ENCODE assay signal across 8 cellular contexts in the genomic region with DNA sequence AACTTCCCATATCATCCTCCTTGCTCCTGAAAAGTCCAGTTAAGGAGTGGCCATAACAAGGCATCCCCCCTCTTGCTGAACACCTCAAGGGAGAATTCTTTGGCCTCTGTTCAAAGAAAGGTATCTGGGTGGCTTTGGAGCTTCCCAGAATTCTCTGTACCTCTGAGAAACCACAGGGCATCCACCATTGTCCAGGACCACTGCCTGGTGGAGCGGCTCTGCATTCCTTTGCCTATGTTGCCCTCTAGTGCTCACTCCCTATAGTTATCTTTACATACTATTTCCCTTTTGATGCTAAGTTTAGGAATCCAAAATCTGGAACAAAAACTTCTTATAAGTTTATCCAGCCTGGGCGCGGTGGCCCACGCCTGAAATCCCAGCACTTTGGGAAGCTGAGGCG. TPM values are rescaled to one million over a fixed set of nuclear protein-coding genes. Genes with fewer than 3 reads are reported as not detected.
DNase-seq lines count a peak whose midpoint lies in the region; ATAC-seq, FAIRE-seq and TF ChIP-seq lines count a peak whose summit lies in the region.

No MANE protein-coding gene starts in this region.

- no peaks in the 10 kb centered on the region for H3F3A ChIP-seq in SK-N-SH (replicated peaks; ENCODE audit: insufficient read depth)

- CTCF ChIA-PET in SK-N-SH (lab: Yijun Ruan, JAX) = interaction anchor here (0.5 to 6.8 kb wide), 55 partner anchors 8 to 1727 kb away, joined by 3 to 75 read pairs (median 4); no protein-coding TSS in a partner anchor

- no peak for DNase-seq in GM12864 (ENCODE audit: low read depth)
- DNase-seq in MV-4-11 (lab: John Stamatoyannopoulos, UW) = peak; percentile 38
- peak; percentile 70 for DNase-seq in SK-N-SH
- DNase-seq in foreskin fibroblast = peak; percentile 24 to 72
- no peak for DNase-seq in psoas muscle
- no peak for DNase-seq in activated CD4-positive, CD25-positive, alpha-beta regulatory T cell (lab: John Stamatoyannopoulos, UW)

- H3K27me3 ChIP-seq in SK-N-SH (ENCODE audit: insufficient read depth) (no peaks in the 10 kb centered on the region), psoas muscle (ENCODE audit: insufficient read depth in 3 of 3, low read length in 2 of 3) (no peaks in the 10 kb centered on the region)

- no peak for TF ChIP-seq EP300 in SK-N-SH (IDR thresholded peaks at IDR 0.05; ENCODE audit: borderline replicate concordance in 1 of 2, low read depth in 1 of 2, low read length in 1 of 2)

- no peaks in the 10 kb centered on the region for H3K79me2 ChIP-seq in SK-N-SH (ENCODE audit: insufficient read depth)

- intact Hi-C loops in psoas muscle (cut with DNase I) = loop anchor here in 1 of 2 donors (10.0 kb wide), 1 partner anchor 828 kb away; no protein-coding TSS in a partner anchor

- H2AFZ ChIP-seq in SK-N-SH (ENCODE audit: low read depth) = no peak overlapping the region

- TF ChIP-seq RAD21 in SK-N-SH (IDR thresholded peaks at IDR 0.05; ENCODE audit: low read length) = peak; percentile 95

- FAIRE-seq in A204.1 (lab: Jason Lieb, UNC) = peak; percentile 49

- H3K27ac ChIP-seq in SK-N-SH (ENCODE audit: low read depth in 2 of 2, low read length in 1 of 2) = no peak overlapping the region
- H3K27ac ChIP-seq in psoas muscle = no peak overlapping the region

- peak in 1 of 4 donors; percentile 37 for ATAC-seq in psoas muscle
- ATAC-seq in HG03520 (IDR thresholded peaks at IDR 0.05; ENCODE audit: unreplicated experiment) = no peak

- H4K20me1 ChIP-seq in SK-N-SH (ENCODE audit: insufficient read depth) = no peaks in the 10 kb centered on the region

- no peaks in the 10 kb centered on the region for H3K9me2 ChIP-seq in SK-N-SH

- 9% methylated on average over 5 of the region's 5 CpGs for WGBS in SK-N-SH (ENCODE audit: low lambda C conversion rate)
- WGBS in psoas muscle, 3 donors = 8% methylated on average over 5 of the region's 5 CpGs

- no peak overlapping the region for H3K4me3 ChIP-seq in GM12864 (ENCODE audit: low read depth, low read length)
- H3K4me3 ChIP-seq in SK-N-SH (ENCODE audit: low read depth in 2 of 2, low read length in 1 of 2) = no peak overlapping the region
- H3K4me3 ChIP-seq in foreskin fibroblast (ENCODE audit: low read depth in 1 of 2, low read length in 2 of 2) = no peak overlapping the region
- H3K4me3 ChIP-seq in psoas muscle = no peak overlapping the region

- POLR2A ChIA-PET in SK-N-SH (lab: Yijun Ruan, JAX) = no interaction called here

- no peaks in the 10 kb centered on the region for H3K9me3 ChIP-seq in SK-N-SH
- H3K9me3 ChIP-seq in psoas muscle = no peaks in the 10 kb centered on the region

- H3K36me3 ChIP-seq in SK-N-SH (replicated peaks in 1 of 2; ENCODE audit: control insufficient read depth in 1 of 2, insufficient read depth in 2 of 2, low read length in 1 of 2) = no peaks in the 10 kb centered on the region
- no peaks in the 10 kb centered on the region for H3K36me3 ChIP-seq in psoas muscle (ENCODE audit: insufficient read depth in 1 of 2, low read depth in 1 of 2)

- no peak overlapping the region for H3K4me2 ChIP-seq in SK-N-SH

- no peak overlapping the region for H3K9ac ChIP-seq in SK-N-SH

- H3K4me1 ChIP-seq in SK-N-SH (ENCODE audit: control insufficient read depth in 1 of 2, insufficient read depth in 2 of 2, low read depth in 1 of 2, low read length in 1 of 2) (no peaks in the 10 kb centered on the region), psoas muscle (no peaks in the 10 kb centered on the region)

- peak; percentile 52 for TF ChIP-seq CTCF in GM12864 (IDR thresholded peaks at IDR 0.05; ENCODE audit: low read depth, low read length, missing control alignments)
- TF ChIP-seq CTCF in SK-N-SH (IDR thresholded peaks at IDR 0.05) = peak; percentile 74
- TF ChIP-seq CTCF in foreskin fibroblast (IDR thresholded peaks at IDR 0.05; ENCODE audit: low read depth, low read length) = peak; percentile 54
- peak; percentile 40 for TF ChIP-seq CTCF in psoas muscle (IDR thresholded peaks at IDR 0.05)

TF ChIP-seq in SK-N-SH, 30 proteins besides CTCF, POLR2A, EP300 and RAD21:
- no peak for TF ChIP-seq NRF1 (IDR thresholded peaks at IDR 0.05; ENCODE audit: low read depth, low read length)
- TF ChIP-seq, protein P1, sequence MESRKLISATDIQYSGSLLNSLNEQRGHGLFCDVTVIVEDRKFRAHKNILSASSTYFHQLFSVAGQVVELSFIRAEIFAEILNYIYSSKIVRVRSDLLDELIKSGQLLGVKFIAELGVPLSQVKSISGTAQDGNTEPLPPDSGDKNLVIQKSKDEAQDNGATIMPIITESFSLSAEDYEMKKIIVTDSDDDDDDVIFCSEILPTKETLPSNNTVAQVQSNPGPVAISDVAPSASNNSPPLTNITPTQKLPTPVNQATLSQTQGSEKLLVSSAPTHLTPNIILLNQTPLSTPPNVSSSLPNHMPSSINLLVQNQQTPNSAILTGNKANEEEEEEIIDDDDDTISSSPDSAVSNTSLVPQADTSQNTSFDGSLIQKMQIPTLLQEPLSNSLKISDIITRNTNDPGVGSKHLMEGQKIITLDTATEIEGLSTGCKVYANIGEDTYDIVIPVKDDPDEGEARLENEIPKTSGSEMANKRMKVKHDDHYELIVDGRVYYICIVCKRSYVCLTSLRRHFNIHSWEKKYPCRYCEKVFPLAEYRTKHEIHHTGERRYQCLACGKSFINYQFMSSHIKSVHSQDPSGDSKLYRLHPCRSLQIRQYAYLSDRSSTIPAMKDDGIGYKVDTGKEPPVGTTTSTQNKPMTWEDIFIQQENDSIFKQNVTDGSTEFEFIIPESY (IDR thresholded peaks at IDR 0.05; ENCODE audit: borderline replicate concordance, low read depth) = no peak
- TF ChIP-seq MAX (IDR thresholded peaks at IDR 0.05; ENCODE audit: low read depth) = no peak
- no peak for TF ChIP-seq FOXM1 (IDR thresholded peaks at IDR 0.05; ENCODE audit: low read depth)
- TF ChIP-seq, protein P2, sequence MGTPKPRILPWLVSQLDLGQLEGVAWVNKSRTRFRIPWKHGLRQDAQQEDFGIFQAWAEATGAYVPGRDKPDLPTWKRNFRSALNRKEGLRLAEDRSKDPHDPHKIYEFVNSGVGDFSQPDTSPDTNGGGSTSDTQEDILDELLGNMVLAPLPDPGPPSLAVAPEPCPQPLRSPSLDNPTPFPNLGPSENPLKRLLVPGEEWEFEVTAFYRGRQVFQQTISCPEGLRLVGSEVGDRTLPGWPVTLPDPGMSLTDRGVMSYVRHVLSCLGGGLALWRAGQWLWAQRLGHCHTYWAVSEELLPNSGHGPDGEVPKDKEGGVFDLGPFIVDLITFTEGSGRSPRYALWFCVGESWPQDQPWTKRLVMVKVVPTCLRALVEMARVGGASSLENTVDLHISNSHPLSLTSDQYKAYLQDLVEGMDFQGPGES (IDR thresholded peaks at IDR 0.05; ENCODE audit: low read depth, low read length) = no peak
- no peak for TF ChIP-seq MXI1 (IDR thresholded peaks at IDR 0.05; ENCODE audit: low read depth, low read length)
- TF ChIP-seq ELF1 (IDR thresholded peaks at IDR 0.05) = no peak
- TF ChIP-seq NFIC (IDR thresholded peaks at IDR 0.05; ENCODE audit: borderline replicate concordance) = no peak
- TF ChIP-seq FOSL2 (IDR thresholded peaks at IDR 0.05; ENCODE audit: borderline replicate concordance, low read depth) = no peak
- peak; percentile 84 for TF ChIP-seq SMC3 (IDR thresholded peaks at IDR 0.05; ENCODE audit: low read depth, low read length)
- TF ChIP-seq FOXJ3 (CRISPR knock-in tag; IDR thresholded peaks at IDR 0.05) = no peak
- TF ChIP-seq RXRA (IDR thresholded peaks at IDR 0.05; ENCODE audit: borderline replicate concordance, low read depth) = no peak
- TF ChIP-seq RFX5 (IDR thresholded peaks at IDR 0.05; ENCODE audit: low read length) = 0 out of 2 replicates have a peak, but pooled peaks have one; percentile 63

RNA-seq across cellular contexts. Expression of gene CHD9NB, which starts 30.3 kb away (rescaled TPM):
- polyA plus RNA-seq in SK-N-SH (2012; rRNA removed) (2.5 and 2.7 TPM in 2 replicates), psoas muscle (under 1 TPM; 0.05 to 0.77 (median 0.14) TPM)
- 2.0 and 2.3 TPM in 2 replicates for polyA plus RNA-seq in SK-N-SH (2012; cell fraction: cytosol; rRNA removed)
- polyA plus RNA-seq in SK-N-SH (2012; cell fraction: nucleus; rRNA removed) = 4.0 and 5.2 TPM in 2 replicates
- under 1 TPM in 3 of 4 donors, not detected in 1; 0.13 to 0.56 (median 0.22) TPM for total RNA-seq in psoas muscle

RNA-seq across cellular contexts. Expression of gene CHD9, which starts 32.4 kb away (rescaled TPM):
- polyA plus RNA-seq in SK-N-SH (2012; rRNA removed) (6.2 and 9.2 TPM in 2 replicates), psoas muscle (10 to 100 TPM in 2 of 3 donors, 1 to 10 TPM in 1; 5.8 to 26.8 (median 11.7) TPM)
- polyA plus RNA-seq in SK-N-SH (2012; cell fraction: cytosol; rRNA removed) = 8.2 and 10.6 TPM in 2 replicates
- 10.2 and 20.1 TPM in 2 replicates for polyA plus RNA-seq in SK-N-SH (2012; cell fraction: nucleus; rRNA removed)
- 10 to 100 TPM; 36.4 to 47.9 (median 45.7) TPM for total RNA-seq in psoas muscle

Comparison
In these comparisons a context has a peak if more than half of its experiments do, and no peak if none do; other contexts are left out.
1. DNase-seq: peak in MV-4-11 (single experiment), SK-N-SH (single experiment) and foreskin fibroblast (2 of 2); none in GM12864 (single experiment), psoas muscle (0 of 2) and activated CD4-positive, CD25-positive, alpha-beta regulatory T cell (0 of 4).
2. Peak in every context shown above with its lines, with median percentiles within 50 percentile points of each other: CTCF ChIP-seq.